Comparison of ENCODE assay signal across 24 cellular contexts in the genomic region with DNA sequence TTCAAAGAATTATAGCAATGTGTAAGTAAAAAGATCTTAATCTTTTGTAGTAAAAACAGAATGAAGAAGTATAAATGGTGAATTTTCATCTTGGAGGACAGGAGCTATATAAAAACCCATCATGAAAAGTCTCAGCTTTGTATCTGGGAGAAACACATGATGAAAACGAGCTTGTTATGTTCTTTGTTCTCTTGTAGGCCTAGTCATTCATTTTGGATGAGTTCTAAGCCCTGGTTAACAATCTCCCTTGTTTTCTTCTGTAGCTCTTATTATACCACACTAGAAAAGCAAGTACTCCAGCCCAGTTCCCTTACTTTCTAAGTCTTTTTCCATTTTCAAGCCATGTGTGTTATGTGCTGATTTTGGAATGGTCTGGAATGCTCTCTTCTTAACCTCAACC.
"Had no signal": no experiment of that assay in that cellular context is flagged by ENCODE, and none has a peak within 500 bp of the region (broad histone marks: within the 10 kb centered on the region; RNA-seq: fewer than 3 reads in every experiment).

No MANE protein-coding gene starts in this region.

- DNase-seq: activated naive CD4-positive, alpha-beta T cell treated with Interleukin-2 at 50 U/mL for 16 hours; activated naive CD8-positive, alpha-beta T cell treated with anti-CD3 and anti-CD28 coated beads, Interleukin-2, amount 10 ng/mL, durations not matched to agents 7 days and 5 days; activated T-cell treated with anti-CD3 and anti-CD28 coated beads, Interleukin-2, amount 50 U/mL, for 1 hour; effector memory CD8-positive, alpha-beta T cell; foreskin melanocyte; glutamatergic neuron; kidney glomerular epithelial cell; left ventricle myocardium inferior; natural killer cell; right lobe of liver; stimulated activated CD4-positive, alpha-beta T cell treated with anti-CD3 and anti-CD28 coated beads, Interleukin-2, amount 100 ng/mL, for 24 hours; stimulated activated naive CD8-positive, alpha-beta T cell treated with anti-CD3 and anti-CD28 coated beads, Interleukin-15, amount 100 ng/mL, for 72 hours; T-helper 1 cell; testis; upper lobe of right lung had no signal

- H3K4me3 ChIP-seq: cardiac muscle cell, hepatocyte, left ventricle myocardium inferior, right lobe of liver, skin epidermis, testis, upper lobe of right lung had no signal

- H3K4me3 Mint-ChIP-seq: activated naive CD8-positive, alpha-beta T cell treated with anti-CD3 and anti-CD28 coated beads, Interleukin-2, amount 10 ng/mL, durations not matched to agents 7 days and 5 days; effector memory CD8-positive, alpha-beta T cell; mesothelial cell of epicardium; natural killer cell; stimulated activated effector memory CD8-positive, alpha-beta T cell treated with anti-CD3 and anti-CD28 coated beads, Interleukin-12 subunit alpha, Interleukin-12 subunit beta, amount 100 ng/mL, for 72 hours; stimulated activated naive CD8-positive, alpha-beta T cell treated with anti-CD3 and anti-CD28 coated beads, Interleukin-15, amount 100 ng/mL, for 72 hours had no signal

- H3K4me2 ChIP-seq: hepatocyte had no signal

- H3K27ac ChIP-seq: cardiac muscle cell, hepatocyte, left ventricle myocardium inferior, neutrophil, parathyroid adenoma, right lobe of liver, skin epidermis, testis, upper lobe of right lung had no signal

- H3K27ac Mint-ChIP-seq: activated naive CD8-positive, alpha-beta T cell treated with anti-CD3 and anti-CD28 coated beads, Interleukin-2, amount 10 ng/mL, durations not matched to agents 7 days and 5 days; activated T-helper 2 cell treated with anti-CD3 and anti-CD28 coated beads, Interferon-gamma antibody, Interleukin-2, Interleukin-4, amounts not matched to agents 10 μg/mL and 5 μg/mL and 100 μg/mL, durations not matched to agents 14 hours and 24 hours and 36 hours; mesothelial cell of epicardium; stimulated activated effector memory CD8-positive, alpha-beta T cell treated with anti-CD3 and anti-CD28 coated beads, Interleukin-12 subunit alpha, Interleukin-12 subunit beta, amount 100 ng/mL, for 72 hours; stimulated activated naive CD8-positive, alpha-beta T cell treated with anti-CD3 and anti-CD28 coated beads, Interleukin-15, amount 100 ng/mL, for 72 hours had no signal

- H3K4me1 ChIP-seq: parathyroid adenoma, right lobe of liver, upper lobe of right lung had no signal

- H3K9me3 ChIP-seq: neutrophil, right lobe of liver, testis, upper lobe of right lung had no signal

- H3K27me3 Mint-ChIP-seq: activated naive CD8-positive, alpha-beta T cell treated with anti-CD3 and anti-CD28 coated beads, Interleukin-2, amount 10 ng/mL, durations not matched to agents 7 days and 5 days; effector memory CD8-positive, alpha-beta T cell; stimulated activated naive CD8-positive, alpha-beta T cell treated with anti-CD3 and anti-CD28 coated beads, Interleukin-15, amount 100 ng/mL, for 72 hours had no signal

- H3K27me3 ChIP-seq: cardiac muscle cell, hepatocyte, neutrophil, right lobe of liver, testis, upper lobe of right lung had no signal

- H3K36me3 Mint-ChIP-seq: natural killer cell had no signal

- H3K36me3 ChIP-seq: cardiac muscle cell, neutrophil, right lobe of liver, upper lobe of right lung had no signal

- ATAC-seq: effector memory CD8-positive, alpha-beta T cell; esophagus mucosa; natural killer cell; right lobe of liver; stimulated activated effector memory CD8-positive, alpha-beta T cell treated with anti-CD3 and anti-CD28 coated beads, Interleukin-12 subunit alpha, Interleukin-12 subunit beta, amount 100 ng/mL, for 72 hours; stimulated activated naive CD8-positive, alpha-beta T cell treated with anti-CD3 and anti-CD28 coated beads, Interleukin-15, amount 100 ng/mL, for 72 hours; upper lobe of right lung had no signal

- H3K9ac ChIP-seq: parathyroid adenoma had no signal

- H2AFZ ChIP-seq: hepatocyte, parathyroid adenoma had no signal
